17 cellular contexts compared by ENCODE assay signal in genomic region chr4:144818136-144818535, GRCh38.
A peak's percentile ranks its signal among the peaks of the same experiment; 100 is the strongest.
DNase-seq lines count a peak whose midpoint lies in the region; ATAC-seq and TF ChIP-seq lines count a peak whose summit lies in the region.
"Had no signal": no experiment of that assay in that cellular context is flagged by ENCODE, and none has a peak within 500 bp of the region (broad histone marks: within the 10 kb centered on the region; RNA-seq: fewer than 3 reads in every experiment).

No MANE protein-coding gene starts in this region.

- no peaks in the 10 kb centered on the region for H3K27me3 ChIP-seq in RWPE2 (ENCODE audit: insufficient read depth, poor library complexity, severe bottlenecking)
- no peaks in the 10 kb centered on the region for H3K27me3 ChIP-seq in stomach

- WGBS in stomach, 5 donors = 91 to 96% (median 93%) methylated on average over 3 of the region's 3 CpGs

- no peaks in the 10 kb centered on the region for H3K36me3 ChIP-seq in RWPE2 (ENCODE audit: low read depth)
- H3K36me3 ChIP-seq in stomach = no peaks in the 10 kb centered on the region

- ATAC-seq in RWPE2 (ENCODE audit: low read depth) = 0 out of 3 replicates have a peak, but pooled peaks have one; percentile 33
- no peak for ATAC-seq in GM18520 (IDR thresholded peaks at IDR 0.05; ENCODE audit: unreplicated experiment)
- ATAC-seq in left colon = no peak
- ATAC-seq: CD8-positive, alpha-beta T cell had no signal

- TF ChIP-seq POLR2A in stomach (IDR thresholded peaks at IDR 0.05) = no peak

- H3K4me1 ChIP-seq in RWPE2 (ENCODE audit: insufficient read depth, poor library complexity, severe bottlenecking) = no peaks in the 10 kb centered on the region
- H3K4me1 ChIP-seq in stomach = no peaks in the 10 kb centered on the region

- DNase-seq in SIG-M5 treated with dmso at 0.1 percent for 504 hours (lab: John Stamatoyannopoulos, UW; ENCODE audit: unreplicated experiment) (peak; percentile 17), SIG-M5 (lab: John Stamatoyannopoulos, UW) (no peak), RWPE2 (ENCODE audit: low spot score) (no peak), kidney glomerular epithelial cell (lab: John Stamatoyannopoulos, UW) (peak; percentile 8), stomach (no peak), NCI-H2029 treated with DMSO at 0.1 percent for 48 hours (lab: John Stamatoyannopoulos, UW) (no peak), left colon (no peak)
- DNase-seq: CD8-positive, alpha-beta T cell; COR-L47; DMS53; GF-D8; GM23248; H7; IMR-90 had no signal

- H3K4me3 ChIP-seq in RWPE2 (ENCODE audit: severe bottlenecking) (no peak overlapping the region), stomach (no peak overlapping the region)
- H3K4me3 ChIP-seq: GM23248 had no signal

- TF ChIP-seq CTCF in RWPE2 (IDR thresholded peaks at IDR 0.05; ENCODE audit: poor library complexity, severe bottlenecking) (no peak), stomach (IDR thresholded peaks at IDR 0.05) (no peak)

- intact Hi-C loops in stomach (cut with DNase I; ENCODE audit: low total_unique reads) = no loop called here
- intact Hi-C loops in left colon (cut with DNase I, micrococcal nuclease) = no loop called here

- H3K9me3 ChIP-seq in RWPE2 (ENCODE audit: severe bottlenecking) (no peaks in the 10 kb centered on the region), stomach (peaks cover 0 to 13% (median 0%) of the 10 kb centered on the region in 4 donors)

- H3K27ac ChIP-seq in RWPE2 (ENCODE audit: poor library complexity, severe bottlenecking) (no peak overlapping the region), stomach (no peak overlapping the region)
- H3K27ac ChIP-seq: 22Rv1, GM23248, HL-60 had no signal

- TF ChIP-seq EP300 in stomach (IDR thresholded peaks at IDR 0.05) = no peak

Comparison
In these comparisons a context has a peak if more than half of its experiments do, and no peak if none do; other contexts are left out.
1. DNase-seq: peak in SIG-M5 treated with dmso at 0.1 percent for 504 hours (single experiment) and kidney glomerular epithelial cell (single experiment); none in SIG-M5 (single experiment), RWPE2 (single experiment), stomach (single experiment), NCI-H2029 treated with DMSO at 0.1 percent for 48 hours (single experiment) and left colon (0 of 2).